In the genomic region with DNA sequence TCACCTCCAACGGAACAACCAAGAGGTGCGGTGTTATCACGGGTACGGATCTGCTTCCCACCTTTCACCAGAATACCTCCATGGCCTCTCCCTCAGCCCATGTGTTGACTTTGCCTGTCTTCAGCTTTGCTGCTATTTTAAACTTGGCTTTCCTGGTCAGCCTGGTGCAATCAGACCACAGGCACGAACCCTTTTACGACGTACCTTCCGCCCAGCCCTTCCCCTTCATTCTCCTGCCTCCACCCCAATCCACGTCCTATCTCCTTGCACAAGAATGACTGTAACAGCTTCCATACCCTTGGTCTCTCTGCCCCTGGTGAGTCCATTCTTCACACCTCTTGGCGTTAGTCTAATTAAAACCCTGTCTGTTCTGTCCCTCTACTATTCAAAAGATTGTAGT, we compare ENCODE assay signal across 13 cellular contexts.
DNase-seq lines count a peak whose midpoint lies in the region; ATAC-seq and TF ChIP-seq lines count a peak whose summit lies in the region.
"Had no signal": no experiment of that assay in that cellular context is flagged by ENCODE, and none has a peak within 500 bp of the region (broad histone marks: within the 10 kb centered on the region; RNA-seq: fewer than 3 reads in every experiment).

No MANE protein-coding gene starts in this region.

- no peak overlapping the region for H2AFZ ChIP-seq in PC-3 (ENCODE audit: low read length)

- DNase-seq in H4 (ENCODE audit: low spot score) (peak; percentile 56), PC-3 (peak; percentile 83), epithelial cell of prostate (ENCODE audit: low read depth, low spot score) (no peak), HUDEP-2 (lab: John Stamatoyannopoulos, UW; ENCODE audit: unreplicated experiment in 76 of 76) (no peak)
- DNase-seq: activated T-cell treated with anti-CD3 and anti-CD28 coated beads, Interleukin-2, amount 50 U/mL, for 48 hours; CD8-positive, alpha-beta T cell; NCI-H510A; SIG-M5 had no signal

- H3K9me3 ChIP-seq in PC-3 (ENCODE audit: low read length), result no peaks in the 10 kb centered on the region
- no peaks in the 10 kb centered on the region for H3K9me3 ChIP-seq in skeletal muscle satellite cell (replicated peaks; ENCODE audit: low read length)

- H3K36me3 ChIP-seq in PC-3 (ENCODE audit: low read depth, low read length) (no peaks in the 10 kb centered on the region), skeletal muscle satellite cell (ENCODE audit: insufficient read depth, low read length) (no peaks in the 10 kb centered on the region)

- CTCF ChIA-PET in PC-3 (lab: Charles Lee), result no interaction called here

- peaks cover 7% of the 10 kb centered on the region for H3F3A ChIP-seq in PC-3 (ENCODE audit: low read length, unreplicated experiment)

- no peaks in the 10 kb centered on the region for H3K27me3 ChIP-seq in PC-3 (ENCODE audit: low read length)
- no peaks in the 10 kb centered on the region for H3K27me3 ChIP-seq in skeletal muscle satellite cell (ENCODE audit: control insufficient read depth, insufficient read depth, low read length)

- H3K9ac ChIP-seq in PC-3 (ENCODE audit: low read length), result peak overlapping the region; percentile 87
- H3K9ac ChIP-seq in skeletal muscle satellite cell (ENCODE audit: low read depth, low read length), result peak overlapping the region; percentile 81

- H3K79me2 ChIP-seq in PC-3 (ENCODE audit: low read length), result no peaks in the 10 kb centered on the region

- intact Hi-C loops in PC-3 (cut with micrococcal nuclease), result loop anchor here (1.0 to 10.0 kb wide), 3 partner anchors 18 to 289 kb away; no protein-coding TSS in a partner anchor

- TF ChIP-seq CTCF in PC-3 (conservative IDR thresholded peaks at IDR 0.05; ENCODE audit: low read depth, low read length), result no peak

- H4K20me1 ChIP-seq in PC-3 (ENCODE audit: low read length), result no peaks in the 10 kb centered on the region

- peak overlapping the region; percentile 100 for H3K27ac ChIP-seq in PC-3 (ENCODE audit: low read length)
- peak overlapping the region; percentile 85 for H3K27ac ChIP-seq in epithelial cell of prostate

- H3K4me1 ChIP-seq in PC-3 (ENCODE audit: insufficient read depth, low read length) (peaks cover 66% of the 10 kb centered on the region), skeletal muscle satellite cell (ENCODE audit: control insufficient read depth, insufficient read depth, low read length) (peaks cover 52% of the 10 kb centered on the region)

- H3K4me3 ChIP-seq in PC-3 (ENCODE audit: low read length) (peak overlapping the region; percentile 46; the same call in 1 of the 2 replicates), skeletal muscle satellite cell (ENCODE audit: low read length) (peak overlapping the region; percentile 40)

- POLR2A ChIA-PET in PC-3 (lab: Charles Lee; ENCODE audit: unreplicated experiment), result interaction anchor here (0.6 kb wide), 2 partner anchors 41 to 1042 kb away, joined by 3 to 4 read pairs; no protein-coding TSS in a partner anchor

- no peaks in the 10 kb centered on the region for H3K9me2 ChIP-seq in PC-3 (replicated peaks; ENCODE audit: low read length)

- BruUV-seq in PC-3 (replicated peaks; lab: Mats Ljungman, UMichigan), result no TSS peak

- H3K4me2 ChIP-seq in PC-3 (ENCODE audit: low read length) (peak overlapping the region; percentile 83), skeletal muscle satellite cell (ENCODE audit: low read length) (peak overlapping the region; percentile 65)

- ATAC-seq in PC-3 (peak; percentile 49), GM21786 (IDR thresholded peaks at IDR 0.05; ENCODE audit: unreplicated experiment) (no peak), HG03442 (IDR thresholded peaks at IDR 0.05; ENCODE audit: unreplicated experiment) (no peak), GM21526 (IDR thresholded peaks at IDR 0.05; ENCODE audit: low FRiP score, unreplicated experiment) (no peak)
- ATAC-seq: CD8-positive, alpha-beta T cell; WTC11 had no signal

Comparison
In these comparisons a context has a peak if more than half of its experiments do, and no peak if none do; other contexts are left out.
1. DNase-seq: peak in H4 (single experiment) and PC-3 (single experiment); none in epithelial cell of prostate (single experiment) and HUDEP-2 (0 of 76).